Comparison of ENCODE assay signal across 8 cellular contexts in the genomic region with DNA sequence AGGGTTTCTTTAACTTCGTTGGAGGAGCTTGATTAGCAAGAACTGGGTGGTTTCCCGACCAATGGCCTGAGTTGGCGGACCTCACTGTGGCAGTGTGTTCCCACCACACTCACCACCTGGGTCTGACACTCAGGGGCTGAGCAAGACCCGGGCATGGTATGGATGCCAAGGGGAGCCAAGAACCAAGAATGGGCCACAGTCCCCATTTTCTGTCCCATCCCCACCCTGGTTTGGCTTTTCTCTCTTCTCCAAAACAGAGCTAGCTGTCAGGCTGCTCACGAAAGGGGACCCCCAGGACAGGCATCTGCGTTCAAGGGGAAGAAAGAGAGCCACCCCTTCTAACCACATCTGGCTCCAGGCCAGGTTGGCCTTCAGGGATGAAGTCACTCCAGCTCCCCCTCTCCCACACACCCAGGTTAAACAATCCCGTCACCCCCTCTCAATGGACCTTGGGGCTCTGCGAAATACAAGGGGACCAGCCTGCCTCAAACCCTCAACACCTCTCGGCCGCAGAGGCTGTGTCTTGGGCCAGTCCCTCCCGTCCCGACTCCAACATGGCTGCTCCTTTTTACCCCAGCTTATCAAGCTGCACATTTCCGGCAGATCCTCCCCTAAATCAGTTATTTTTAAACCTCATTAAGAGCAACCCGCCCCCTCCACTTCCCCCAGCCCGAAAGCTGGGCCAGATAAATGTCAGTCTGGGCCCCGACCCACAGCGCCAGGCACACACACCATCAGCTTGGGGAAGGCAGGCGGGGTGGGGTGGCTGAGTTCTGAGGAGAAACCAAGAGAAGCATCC. TPM values are rescaled to one million over a fixed set of nuclear protein-coding genes. Genes with fewer than 3 reads are reported as not detected.
DNase-seq lines count a peak whose midpoint lies in the region; ATAC-seq and TF ChIP-seq lines count a peak whose summit lies in the region.

No MANE protein-coding gene starts in this region.

- H3K36me3 Mint-ChIP-seq in activated T-cell treated with anti-CD3 and anti-CD28 coated beads, Interleukin-2, amount 50 U/mL, for 72 hours (ENCODE audit: insufficient read depth in 2 of 2): peaks cover 10 to 48% of the 10 kb centered on the region in 2 donors

- peak overlapping the region; percentile 94 to 97 for H3K27ac ChIP-seq in tibial artery

- no peaks in the 10 kb centered on the region for H3K9me3 ChIP-seq in tibial artery

- peaks cover 23 to 35% (median 33%) of the 10 kb centered on the region in 3 donors for H3K36me3 ChIP-seq in tibial artery

- H3K4me3 ChIP-seq in tibial artery: peak overlapping the region; percentile 86 to 99

- no peak for ATAC-seq in activated T-cell treated with anti-CD3 and anti-CD28 coated beads, Interleukin-2, amount 50 U/mL, for 72 hours (replicated peaks in 1 of 2)
- ATAC-seq in GM18873 (IDR thresholded peaks at IDR 0.05; ENCODE audit: low FRiP score, unreplicated experiment) (no peak), HG03442 (IDR thresholded peaks at IDR 0.05; ENCODE audit: unreplicated experiment) (no peak)

- peak overlapping the region; percentile 84 for H3K27ac Mint-ChIP-seq in activated T-cell treated with anti-CD3 and anti-CD28 coated beads, Interleukin-2, amount 50 U/mL, for 72 hours

- H3K27me3 ChIP-seq in tibial artery: no peaks in the 10 kb centered on the region

- no peak for TF ChIP-seq CTCF in tibial artery (IDR thresholded peaks at IDR 0.05)

- DNase-seq in activated naive CD4-positive, alpha-beta T cell treated with Interleukin-2 at 50 U/mL for 16 hours: peak; percentile 23
- DNase-seq in activated naive CD4-positive, alpha-beta T cell (lab: John Stamatoyannopoulos, UW): no peak
- DNase-seq in activated T-cell treated with anti-CD3 and anti-CD28 coated beads, Interleukin-2, amount 50 U/mL, for 72 hours: peak; percentile 61
- DNase-seq in iris pigment epithelial cell (ENCODE audit: low read depth): peak; percentile 49
- DNase-seq in tibial artery: no peak
- no peak for DNase-seq in NCI-H2227 treated with DMSO at 0.1 percent for 48 hours (lab: John Stamatoyannopoulos, UW)

- H3K4me3 Mint-ChIP-seq in activated T-cell treated with anti-CD3 and anti-CD28 coated beads, Interleukin-2, amount 50 U/mL, for 72 hours: peak overlapping the region; percentile 90 to 96

- H3K9me3 Mint-ChIP-seq in activated T-cell treated with anti-CD3 and anti-CD28 coated beads, Interleukin-2, amount 50 U/mL, for 72 hours: no peaks in the 10 kb centered on the region

- peaks cover 78% of the 10 kb centered on the region for H3K4me1 Mint-ChIP-seq in activated T-cell treated with anti-CD3 and anti-CD28 coated beads, Interleukin-2, amount 50 U/mL, for 72 hours (ENCODE audit: low read depth)

- no peaks in the 10 kb centered on the region for H3K27me3 Mint-ChIP-seq in activated T-cell treated with anti-CD3 and anti-CD28 coated beads, Interleukin-2, amount 50 U/mL, for 72 hours (ENCODE audit: low read depth)

- peaks cover 0 to 58% (median 39%) of the 10 kb centered on the region in 4 donors for H3K4me1 ChIP-seq in tibial artery

- intact Hi-C loops in tibial artery (cut with DNase I; ENCODE audit: low total_unique reads): loop anchor here (5.0 to 10.0 kb wide), 2 partner anchors 67 to 160 kb away; partner anchors contain the start of gene KCNJ9

RNA-seq across cellular contexts. Expression of gene TAGLN2, which starts 3.4 kb away (rescaled TPM):
- total RNA-seq in activated T-cell treated with anti-CD3 and anti-CD28 coated beads, Interleukin-2, amount 50 U/mL, for 72 hours: 100 to 1,000 TPM; 378 to 431 TPM

RNA-seq across cellular contexts. Expression of gene CFAP45, which starts 21.9 kb away (rescaled TPM):
- total RNA-seq in activated T-cell treated with anti-CD3 and anti-CD28 coated beads, Interleukin-2, amount 50 U/mL, for 72 hours: 1 to 10 TPM; 2.0 to 2.8 TPM

RNA-seq across cellular contexts. Expression of gene IGSF9, which starts 23.5 kb away (rescaled TPM):
- total RNA-seq in activated T-cell treated with anti-CD3 and anti-CD28 coated beads, Interleukin-2, amount 50 U/mL, for 72 hours: under 1 TPM; 0.12 TPM

RNA-seq across cellular contexts. Expression of gene SLAMF9, which starts 32.1 kb away (rescaled TPM):
- total RNA-seq in activated T-cell treated with anti-CD3 and anti-CD28 coated beads, Interleukin-2, amount 50 U/mL, for 72 hours: not detected

RNA-seq across cellular contexts. Expression of gene VSIG8, which starts 59.4 kb away (rescaled TPM):
- total RNA-seq in activated T-cell treated with anti-CD3 and anti-CD28 coated beads, Interleukin-2, amount 50 U/mL, for 72 hours: not detected

Comparison
In these comparisons a context has a peak if more than half of its experiments do, and no peak if none do; other contexts are left out.
1. DNase-seq: peak in activated naive CD4-positive, alpha-beta T cell treated with Interleukin-2 at 50 U/mL for 16 hours (single experiment), activated T-cell treated with anti-CD3 and anti-CD28 coated beads, Interleukin-2, amount 50 U/mL, for 72 hours (2 of 2) and iris pigment epithelial cell (single experiment); none in activated naive CD4-positive, alpha-beta T cell (0 of 4), tibial artery (0 of 2) and NCI-H2227 treated with DMSO at 0.1 percent for 48 hours (single experiment).